10 cellular contexts compared by ENCODE assay signal in genomic region chr1:172287207-172287606, GRCh38.
DNase-seq lines count a peak whose midpoint lies in the region; ATAC-seq and TF ChIP-seq lines count a peak whose summit lies in the region.
"Had no signal": no experiment of that assay in that cellular context is flagged by ENCODE, and none has a peak within 500 bp of the region (broad histone marks: within the 10 kb centered on the region; RNA-seq: fewer than 3 reads in every experiment).

No MANE protein-coding gene starts in this region.

- no peaks in the 10 kb centered on the region for H3K36me3 ChIP-seq in GM23248 (ENCODE audit: low read depth)
- no peaks in the 10 kb centered on the region for H3K36me3 ChIP-seq in ascending aorta
- no peaks in the 10 kb centered on the region for H3K36me3 ChIP-seq in heart left ventricle
- H3K36me3 ChIP-seq in gastrocnemius medialis, result no peaks in the 10 kb centered on the region

- H3K4me2 ChIP-seq in GM23248 (ENCODE audit: unreplicated experiment), result peak overlapping the region; percentile 32

- H3K27ac ChIP-seq in GM23248 (peak overlapping the region; percentile 69), ascending aorta (peak overlapping the region; percentile 4 to 45), heart left ventricle (peak overlapping the region in 9 of 12 donors; percentile 3 to 77 (median 35)), gastrocnemius medialis (peak overlapping the region in 3 of 4 donors; percentile 48 to 65 (median 62))

- H3K27me3 ChIP-seq in GM23248 (replicated peaks; ENCODE audit: insufficient read depth) (no peaks in the 10 kb centered on the region), ascending aorta (no peaks in the 10 kb centered on the region), heart left ventricle (no peaks in the 10 kb centered on the region), gastrocnemius medialis (no peaks in the 10 kb centered on the region)

- no peaks in the 10 kb centered on the region for H4K20me1 ChIP-seq in GM23248 (ENCODE audit: insufficient read depth)

- peaks cover 11% of the 10 kb centered on the region for H3F3A ChIP-seq in GM23248 (ENCODE audit: insufficient read depth)

- H3K9me3 ChIP-seq in GM23248 (ENCODE audit: low read depth), result no peaks in the 10 kb centered on the region
- H3K9me3 ChIP-seq in ascending aorta, result no peaks in the 10 kb centered on the region
- H3K9me3 ChIP-seq in heart left ventricle, result no peaks in the 10 kb centered on the region
- H3K9me3 ChIP-seq in gastrocnemius medialis, result no peaks in the 10 kb centered on the region

- peak; percentile 39 to 94 (median 82) for ATAC-seq in heart left ventricle
- peak; percentile 84 for ATAC-seq in gastrocnemius medialis

- no peak overlapping the region for H2AFZ ChIP-seq in GM23248

- H3K9ac ChIP-seq in GM23248, result no peak overlapping the region

- no peaks in the 10 kb centered on the region for H3K79me2 ChIP-seq in GM23248 (ENCODE audit: insufficient read depth)

- H3K4me1 ChIP-seq in GM23248 (ENCODE audit: insufficient read depth), result peaks cover 13% of the 10 kb centered on the region
- peaks cover 0 to 8% of the 10 kb centered on the region in 2 donors for H3K4me1 ChIP-seq in ascending aorta
- peaks cover 0 to 23% (median 12%) of the 10 kb centered on the region in 12 donors for H3K4me1 ChIP-seq in heart left ventricle
- H3K4me1 ChIP-seq in gastrocnemius medialis, result peaks cover 0 to 17% of the 10 kb centered on the region in 2 donors

- H3K4me3 ChIP-seq in GM23248 (peak overlapping the region; percentile 29; the same call in 1 of the 2 replicates), ascending aorta (no peak overlapping the region), heart left ventricle (no peak overlapping the region), gastrocnemius medialis (no peak overlapping the region)

- peak; percentile 91 for DNase-seq in GM23248
- peak; percentile 26 to 83 for DNase-seq in ascending aorta (ENCODE audit: low spot score in 2 of 2)
- DNase-seq in heart left ventricle, result peak in 4 of 5 donors; percentile 32 to 81 (median 60)
- DNase-seq in gastrocnemius medialis, result peak; percentile 55 to 68
- DNase-seq in SIG-M5 treated with dmso at 0.1 percent for 504 hours (lab: John Stamatoyannopoulos, UW; ENCODE audit: unreplicated experiment), result no peak
- DNase-seq in stimulated activated CD4-positive, alpha-beta T cell treated with anti-CD3 and anti-CD28 coated beads, Interleukin-4, amount 100 ng/mL, for 24 hours, result no peak
- no peak for DNase-seq in DMS153 treated with DMSO at 0.1 percent for 48 hours (lab: John Stamatoyannopoulos, UW; ENCODE audit: unreplicated experiment)
- DNase-seq in stimulated activated CD4-positive, alpha-beta T cell treated with anti-CD3 and anti-CD28 coated beads, Interleukin-2, amount 100 ng/mL, for 24 hours, result no peak
- DNase-seq: DMS 273 treated with DMSO at 0.1 percent for 48 hours, NCI-H774 had no signal

- intact Hi-C loops in ascending aorta (cut with DNase I), result loop anchor here (2.0 kb wide), 1 partner anchor 36 kb away; no protein-coding TSS in a partner anchor
- intact Hi-C loops in heart left ventricle (cut with DNase I), result loop anchor here in 2 of 10 donors (10.0 kb wide), 2 partner anchors 108 to 122 kb away; no protein-coding TSS in a partner anchor
- intact Hi-C loops in gastrocnemius medialis (cut with DNase I; ENCODE audit: low total_unique reads), result no loop called here

- H3K9me2 ChIP-seq in GM23248 (ENCODE audit: insufficient read depth), result no peaks in the 10 kb centered on the region

- in situ Hi-C loops in GM23248 (cut with MboI), result no loop called here
- in situ Hi-C loops in gastrocnemius medialis (cut with MboI; ENCODE audit: low sequenced_read_pairs in 4 of 4), result no loop called here

- TF ChIP-seq CTCF in ascending aorta (IDR thresholded peaks at IDR 0.05), result no peak
- no peak for TF ChIP-seq CTCF in heart left ventricle (IDR thresholded peaks at IDR 0.05)
- TF ChIP-seq CTCF in gastrocnemius medialis (IDR thresholded peaks at IDR 0.05 in 4 of 5, conservative IDR thresholded peaks at IDR 0.05 in 1 of 5), result no peak

- TF ChIP-seq POLR2A in heart left ventricle (IDR thresholded peaks at IDR 0.05) (no peak), gastrocnemius medialis (IDR thresholded peaks at IDR 0.05) (no peak)

Comparison
In these comparisons a context has a peak if more than half of its experiments do, and no peak if none do; other contexts are left out.
1. DNase-seq: peak in GM23248 (single experiment), ascending aorta (2 of 2), heart left ventricle (4 of 5) and gastrocnemius medialis (2 of 2); none in SIG-M5 treated with dmso at 0.1 percent for 504 hours (single experiment), stimulated activated CD4-positive, alpha-beta T cell treated with anti-CD3 and anti-CD28 coated beads, Interleukin-4, amount 100 ng/mL, for 24 hours (single experiment), DMS153 treated with DMSO at 0.1 percent for 48 hours (single experiment) and stimulated activated CD4-positive, alpha-beta T cell treated with anti-CD3 and anti-CD28 coated beads, Interleukin-2, amount 100 ng/mL, for 24 hours (0 of 2).
2. Peak in every context shown above with its lines, with median percentiles within 50 percentile points of each other: H3K27ac ChIP-seq.